ENCODE assay signal across 8 cellular contexts in the genomic region with DNA sequence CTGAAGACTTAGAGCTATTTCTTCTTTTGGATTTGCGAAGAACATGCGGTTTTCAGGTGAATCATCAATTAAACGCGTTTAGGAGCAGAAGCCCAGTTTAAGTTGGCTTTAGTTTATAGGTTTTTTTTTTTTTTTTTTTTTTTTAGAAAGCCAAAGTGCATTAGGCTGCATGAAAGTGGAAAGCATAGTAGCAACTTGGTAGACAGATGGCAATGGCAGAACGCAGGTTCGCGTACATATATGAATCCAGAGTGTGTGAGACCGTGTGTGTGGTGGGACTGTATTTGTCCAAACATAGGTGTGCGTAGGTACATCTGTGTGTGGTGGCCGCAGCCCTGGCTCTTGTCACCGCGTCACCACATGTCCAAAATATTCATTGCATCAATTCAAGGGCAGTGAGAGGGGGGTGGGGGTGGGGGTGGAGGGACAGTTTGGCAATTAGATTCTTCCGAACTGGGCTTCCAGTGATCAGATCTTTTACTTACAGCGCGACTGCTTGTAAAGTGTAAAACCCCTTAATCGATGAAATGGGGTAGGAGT. TPM values are rescaled to one million over a fixed set of nuclear protein-coding genes. Genes with fewer than 3 reads are reported as not detected.
DNase-seq lines count a peak whose midpoint lies in the region; ATAC-seq and TF ChIP-seq lines count a peak whose summit lies in the region.

No MANE protein-coding gene starts in this region.

- no peaks in the 10 kb centered on the region for H3K9me3 ChIP-seq in muscle layer of duodenum (ENCODE audit: control insufficient read depth in 1 of 2, low read length in 2 of 2)

- H3K27ac Mint-ChIP-seq in activated CD8-positive, alpha-beta T cell treated with anti-CD3 and anti-CD28 coated beads for 36 hours = peak overlapping the region; percentile 100

- under 1% methylated on average over 16 of the region's 16 CpGs for WGBS in urinary bladder

- H3K36me3 Mint-ChIP-seq in activated CD8-positive, alpha-beta T cell treated with anti-CD3 and anti-CD28 coated beads for 36 hours (ENCODE audit: low read depth) = peaks cover 5% of the 10 kb centered on the region

- TF ChIP-seq POLR2A in erythroblast (IDR thresholded peaks at IDR 0.05; ENCODE audit: low read length) = no peak

- intact Hi-C loops in activated CD8-positive, alpha-beta T cell treated with anti-CD3 and anti-CD28 coated beads for 36 hours (cut with micrococcal nuclease) = loop anchor here (5.0 to 10.0 kb wide), 3 partner anchors 52 to 523 kb away; a partner anchor contains a TSS

- H3K36me3 ChIP-seq in muscle layer of duodenum (ENCODE audit: control insufficient read depth in 1 of 2, insufficient read depth in 2 of 2, low read length in 2 of 2) (no peaks in the 10 kb centered on the region), urinary bladder (ENCODE audit: insufficient read depth) (no peaks in the 10 kb centered on the region)

- H3K27ac ChIP-seq in muscle layer of duodenum (ENCODE audit: low read length) (peak overlapping the region; percentile 98), urinary bladder (ENCODE audit: low read depth) (peak overlapping the region; percentile 95)

- ATAC-seq in activated CD8-positive, alpha-beta T cell treated with anti-CD3 and anti-CD28 coated beads for 36 hours = no peak
- ATAC-seq in GM19035 (IDR thresholded peaks at IDR 0.05; ENCODE audit: unreplicated experiment) = no peak

- peak; percentile 42 for DNase-seq in NCI-H2029 (lab: John Stamatoyannopoulos, UW)
- no peak for DNase-seq in NCI-H2029 treated with DMSO at 0.1 percent for 48 hours (lab: John Stamatoyannopoulos, UW)
- DNase-seq in NCI-H146 (lab: John Stamatoyannopoulos, UW) = peak; percentile 41
- DNase-seq in activated CD8-positive, alpha-beta T cell treated with anti-CD3 and anti-CD28 coated beads for 36 hours = peak; percentile 51
- peak; percentile 79 for DNase-seq in erythroblast (lab: John Stamatoyannopoulos, UW)

- H3K4me3 ChIP-seq in muscle layer of duodenum (ENCODE audit: low read depth in 1 of 2, low read length in 2 of 2) = peak overlapping the region; percentile 85 to 97
- peak overlapping the region; percentile 87 for H3K4me3 ChIP-seq in urinary bladder (ENCODE audit: low read depth, low read length)

- POLR2A ChIA-PET in activated CD8-positive, alpha-beta T cell treated with anti-CD3 and anti-CD28 coated beads for 36 hours (lab: Charles Lee) = interaction anchor here (1.1 to 2.4 kb wide), 4 partner anchors 9 to 523 kb away, joined by 4 to 8 read pairs (median 6); a partner anchor contains a TSS

- no peak for TF ChIP-seq CTCF in activated CD8-positive, alpha-beta T cell treated with anti-CD3 and anti-CD28 coated beads for 36 hours (IDR thresholded peaks at IDR 0.05)

- no peaks in the 10 kb centered on the region for H3K27me3 ChIP-seq in muscle layer of duodenum (ENCODE audit: low read depth, low read length)

- no peaks in the 10 kb centered on the region for H3K27me3 Mint-ChIP-seq in activated CD8-positive, alpha-beta T cell treated with anti-CD3 and anti-CD28 coated beads for 36 hours

- H3K9me3 Mint-ChIP-seq in activated CD8-positive, alpha-beta T cell treated with anti-CD3 and anti-CD28 coated beads for 36 hours = no peaks in the 10 kb centered on the region

- CTCF ChIA-PET in activated CD8-positive, alpha-beta T cell treated with anti-CD3 and anti-CD28 coated beads for 36 hours (lab: Charles Lee) = no interaction called here

- H3K4me1 ChIP-seq in muscle layer of duodenum (ENCODE audit: control insufficient read depth in 1 of 2, insufficient read depth in 2 of 2, low read length in 2 of 2) (peaks cover 5 to 6% of the 10 kb centered on the region in 2 donors), urinary bladder (ENCODE audit: insufficient read depth) (no peaks in the 10 kb centered on the region)

- peaks cover 16% of the 10 kb centered on the region for H3K4me1 Mint-ChIP-seq in activated CD8-positive, alpha-beta T cell treated with anti-CD3 and anti-CD28 coated beads for 36 hours (ENCODE audit: low read depth)

- peak overlapping the region; percentile 99 for H3K4me3 Mint-ChIP-seq in activated CD8-positive, alpha-beta T cell treated with anti-CD3 and anti-CD28 coated beads for 36 hours

RNA-seq across cellular contexts. Expression of a gene that starts 0.9 kb away (rescaled TPM):
- 10 to 100 TPM; 30.5 to 31.6 TPM for total RNA-seq in activated CD8-positive, alpha-beta T cell treated with anti-CD3 and anti-CD28 coated beads for 36 hours
- 17.0 TPM for total RNA-seq in urinary bladder
- 33.6 TPM for polyA plus RNA-seq in urinary bladder
